8 cellular contexts compared by ENCODE assay signal in genomic region chr3:50503504-50503903, GRCh38. TPM values are rescaled to one million over a fixed set of nuclear protein-coding genes. Genes with fewer than 3 reads are reported as not detected.
DNase-seq lines count a peak whose midpoint lies in the region; ATAC-seq and TF ChIP-seq lines count a peak whose summit lies in the region.

Gene CACNA2D2 (minus strand): TSS chr3:50503634. CDS start chr3:50503423, 211 bp downstream.

- H3K9ac ChIP-seq in HUES64 (ENCODE audit: low read depth, low read length) (peak within 1 kb of the TSS; percentile 52; the same call in 1 of the 2 replicates), colonic mucosa (ENCODE audit: low read depth in 2 of 2, low read length in 2 of 2) (peak within 1 kb of the TSS in 1 of 2 donors; percentile 63), mesenchymal stem cell (ENCODE audit: low read length) (no peak within 1 kb of the TSS)

- H3K27ac ChIP-seq in HUES64 (ENCODE audit: low read depth, low read length) (no peak within 1 kb of the TSS), colonic mucosa (no peak within 1 kb of the TSS), mesenchymal stem cell (ENCODE audit: low read length, poor library complexity, severe bottlenecking) (no peak within 1 kb of the TSS)

- H3K4me2 ChIP-seq in mesenchymal stem cell (ENCODE audit: low read length, poor library complexity, severe bottlenecking) = peak within 1 kb of the TSS; percentile 79

- DNase-seq in Ammon's horn (ENCODE audit: low spot score) = peak; percentile 21
- peak; percentile 53 to 55 for DNase-seq in activated CD4-positive, alpha-beta T cell treated with anti-CD3 and anti-CD28 coated beads for 4 hours
- peak; percentile 57 for DNase-seq in colonic mucosa
- no peak for DNase-seq in mesenchymal stem cell
- peak; percentile 57 for DNase-seq in stimulated activated CD8-positive, alpha-beta memory T cell treated with anti-CD3 and anti-CD28 coated beads, Interleukin-12 subunit alpha, Interleukin-12 subunit beta, amount 100 ng/mL, for 4 hours (ENCODE audit: low read depth)
- DNase-seq in H4 (ENCODE audit: low spot score) = no peak

- no peak within 1 kb of the TSS for H2BK120ac ChIP-seq in mesenchymal stem cell (ENCODE audit: low read depth, low read length)

- H3K9me3 ChIP-seq in HUES64 (ENCODE audit: insufficient read depth, low read depth, low read length) = no peaks in the 10 kb centered on the region
- no peaks in the 10 kb centered on the region for H3K9me3 ChIP-seq in colonic mucosa
- no peaks in the 10 kb centered on the region for H3K9me3 ChIP-seq in mesenchymal stem cell (ENCODE audit: control insufficient read depth, low read length)

- no peak within 1 kb of the TSS for H2AFZ ChIP-seq in mesenchymal stem cell (ENCODE audit: low read depth, low read length)

- H3K79me1 ChIP-seq in mesenchymal stem cell (replicated peaks; ENCODE audit: low read length, poor library complexity, severe bottlenecking) = no peaks in the 10 kb centered on the region

- H3K27me3 ChIP-seq in HUES64 (ENCODE audit: insufficient read depth, low read length) (peaks cover 42% of the 10 kb centered on the region), colonic mucosa (peaks cover 19% of the 10 kb centered on the region), mesenchymal stem cell (ENCODE audit: control insufficient read depth in 1 of 2, insufficient read depth in 1 of 2, low read length in 2 of 2) (peaks cover 82 to 86% of the 10 kb centered on the region in 2 experiments)

- H2BK5ac ChIP-seq in mesenchymal stem cell (ENCODE audit: low read depth, low read length, poor library complexity, severe bottlenecking) = no peak within 1 kb of the TSS

- H3K18ac ChIP-seq in mesenchymal stem cell (ENCODE audit: low read depth in 1 of 2, low read length in 2 of 2) = no peak within 1 kb of the TSS

- H3K23ac ChIP-seq in mesenchymal stem cell (ENCODE audit: low read length in 2 of 2) = no peak within 1 kb of the TSS

- no peak within 1 kb of the TSS for H4K91ac ChIP-seq in mesenchymal stem cell (ENCODE audit: low read length)

- no peak within 1 kb of the TSS for H2BK15ac ChIP-seq in mesenchymal stem cell (ENCODE audit: low read depth, poor library complexity, severe bottlenecking)

- no peak within 1 kb of the TSS for H3K14ac ChIP-seq in mesenchymal stem cell (ENCODE audit: low read length in 2 of 2)

- peak within 1 kb of the TSS; percentile 66 for H3K4me3 ChIP-seq in HUES64 (ENCODE audit: low read length)
- peak within 1 kb of the TSS; percentile 38 for H3K4me3 ChIP-seq in colonic mucosa
- H3K4me3 ChIP-seq in mesenchymal stem cell (ENCODE audit: insufficient read depth in 1 of 2, low read depth in 1 of 2, low read length in 2 of 2) = peak within 1 kb of the TSS in 1 of 2 experiments; percentile 43

- H3K4ac ChIP-seq in mesenchymal stem cell (ENCODE audit: low read depth in 1 of 2, low read length in 2 of 2) = no peak within 1 kb of the TSS

- under 1% methylated on average over 53 of the region's 53 CpGs for WGBS in HUES64
- 1% methylated on average over 30 of the region's 53 CpGs for WGBS in mesenchymal stem cell

- peaks cover 3% of the 10 kb centered on the region; the same call in 1 of the 2 replicates for H3K4me1 ChIP-seq in HUES64 (ENCODE audit: insufficient read depth, low read length)
- H3K4me1 ChIP-seq in colonic mucosa = peaks cover 4% of the 10 kb centered on the region
- peaks cover 7% of the 10 kb centered on the region for H3K4me1 ChIP-seq in mesenchymal stem cell (ENCODE audit: control insufficient read depth, insufficient read depth, low read depth, low read length)

- TF ChIP-seq CTCF in colonic mucosa (IDR thresholded peaks at IDR 0.05) = no peak

- intact Hi-C loops in colonic mucosa (cut with DNase I) = no loop called here

- no peaks in the 10 kb centered on the region for H3K36me3 ChIP-seq in HUES64 (ENCODE audit: insufficient read depth, low read length)
- no peaks in the 10 kb centered on the region for H3K36me3 ChIP-seq in colonic mucosa
- H3K36me3 ChIP-seq in mesenchymal stem cell (ENCODE audit: control insufficient read depth in 1 of 2, insufficient read depth in 2 of 2, low read depth in 1 of 2, low read length in 2 of 2) = no peaks in the 10 kb centered on the region

- no peak within 1 kb of the TSS for H2BK12ac ChIP-seq in mesenchymal stem cell (ENCODE audit: low read length in 2 of 2)

- no peak within 1 kb of the TSS for H2AK5ac ChIP-seq in mesenchymal stem cell (ENCODE audit: low read length, severe bottlenecking)

- H4K8ac ChIP-seq in mesenchymal stem cell (ENCODE audit: low read length) = no peak within 1 kb of the TSS

- ATAC-seq in GM21515 (IDR thresholded peaks at IDR 0.05; ENCODE audit: unreplicated experiment) = no peak

RNA-seq across cellular contexts. Expression of gene CACNA2D2, which starts in this region (rescaled TPM):
- 9.3 TPM for polyA plus RNA-seq in HUES64 (2013, experiment 1 of 2)
- 13.9 TPM for polyA plus RNA-seq in HUES64 (2013, experiment 2 of 2)
- 1 to 10 TPM; 2.4 to 3.3 TPM for total RNA-seq in colonic mucosa
- polyA plus RNA-seq in mesenchymal stem cell (2013, experiment 1 of 2) = 0.07 TPM
- 0.10 TPM for polyA plus RNA-seq in mesenchymal stem cell (2013, experiment 2 of 2)
- total RNA-seq in H4 (2014; rRNA removed; shearing (Covaris generic)) = 0.04 TPM in 1 of 2 replicates, not detected in the other

Comparison
In these comparisons a context has a peak if more than half of its experiments do, and no peak if none do; other contexts are left out.
1. DNase-seq: peak in Ammon's horn (single experiment), activated CD4-positive, alpha-beta T cell treated with anti-CD3 and anti-CD28 coated beads for 4 hours (2 of 2), colonic mucosa (single experiment) and stimulated activated CD8-positive, alpha-beta memory T cell treated with anti-CD3 and anti-CD28 coated beads, Interleukin-12 subunit alpha, Interleukin-12 subunit beta, amount 100 ng/mL, for 4 hours (single experiment); none in mesenchymal stem cell (single experiment) and H4 (single experiment).